Comparison of ENCODE assay signal across 1 cellular context in genomic region chr1:67149179-67149770, GRCh38.
TF ChIP-seq lines count a peak whose summit lies in the region.

No MANE protein-coding gene starts in this region.

TF ChIP-seq in GM12878, 131 proteins besides CTCF, POLR2A, EP300 and RAD21 (continued from another document):
- TF ChIP-seq, protein P1, sequence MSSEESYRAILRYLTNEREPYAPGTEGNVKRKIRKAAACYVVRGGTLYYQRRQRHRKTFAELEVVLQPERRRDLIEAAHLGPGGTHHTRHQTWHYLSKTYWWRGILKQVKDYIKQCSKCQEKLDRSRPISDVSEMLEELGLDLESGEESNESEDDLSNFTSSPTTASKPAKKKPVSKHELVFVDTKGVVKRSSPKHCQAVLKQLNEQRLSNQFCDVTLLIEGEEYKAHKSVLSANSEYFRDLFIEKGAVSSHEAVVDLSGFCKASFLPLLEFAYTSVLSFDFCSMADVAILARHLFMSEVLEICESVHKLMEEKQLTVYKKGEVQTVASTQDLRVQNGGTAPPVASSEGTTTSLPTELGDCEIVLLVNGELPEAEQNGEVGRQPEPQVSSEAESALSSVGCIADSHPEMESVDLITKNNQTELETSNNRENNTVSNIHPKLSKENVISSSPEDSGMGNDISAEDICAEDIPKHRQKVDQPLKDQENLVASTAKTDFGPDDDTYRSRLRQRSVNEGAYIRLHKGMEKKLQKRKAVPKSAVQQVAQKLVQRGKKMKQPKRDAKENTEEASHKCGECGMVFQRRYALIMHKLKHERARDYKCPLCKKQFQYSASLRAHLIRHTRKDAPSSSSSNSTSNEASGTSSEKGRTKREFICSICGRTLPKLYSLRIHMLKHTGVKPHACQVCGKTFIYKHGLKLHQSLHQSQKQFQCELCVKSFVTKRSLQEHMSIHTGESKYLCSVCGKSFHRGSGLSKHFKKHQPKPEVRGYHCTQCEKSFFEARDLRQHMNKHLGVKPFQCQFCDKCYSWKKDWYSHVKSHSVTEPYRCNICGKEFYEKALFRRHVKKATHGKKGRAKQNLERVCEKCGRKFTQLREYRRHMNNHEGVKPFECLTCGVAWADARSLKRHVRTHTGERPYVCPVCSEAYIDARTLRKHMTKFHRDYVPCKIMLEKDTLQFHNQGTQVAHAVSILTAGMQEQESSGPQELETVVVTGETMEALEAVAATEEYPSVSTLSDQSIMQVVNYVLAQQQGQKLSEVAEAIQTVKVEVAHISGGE (CRISPR knock-in tag; IDR thresholded peaks at IDR 0.05), result no peak
- TF ChIP-seq TCF12 (IDR thresholded peaks at IDR 0.05; ENCODE audit: low read depth, low read length) (no peak), RAD51 (IDR thresholded peaks at IDR 0.05) (no peak), KAT2A (conservative IDR thresholded peaks at IDR 0.05; ENCODE audit: control insufficient read depth, low read depth, low read length) (no peak), CHD1 (IDR thresholded peaks at IDR 0.05; ENCODE audit: low read depth, low read length) (no peak), TCF7 (IDR thresholded peaks at IDR 0.05; ENCODE audit: borderline replicate concordance) (no peak), E2F4 (IDR thresholded peaks at IDR 0.05; ENCODE audit: low read depth, low read length) (no peak), E2F8 (IDR thresholded peaks at IDR 0.05; ENCODE audit: low read depth, partially characterized antibody) (no peak), MYB (IDR thresholded peaks at IDR 0.05; ENCODE audit: borderline replicate concordance, low read depth, low read length) (no peak), IKZF2 (IDR thresholded peaks at IDR 0.05) (0 out of 4 replicates have a peak, but pooled peaks of 1 of the 2 experiments have one; percentile 34), USF2 (IDR thresholded peaks at IDR 0.05; ENCODE audit: borderline replicate concordance, low read depth, low read length) (no peak), NFXL1 (IDR thresholded peaks at IDR 0.05; ENCODE audit: borderline replicate concordance) (no peak), YY1 (IDR thresholded peaks at IDR 0.05; ENCODE audit: low read depth, low read length) (peak; percentile 65), EED (IDR thresholded peaks at IDR 0.05; ENCODE audit: low read depth) (no peak), NR2F1 (conservative IDR thresholded peaks at IDR 0.05) (peak; percentile 45; the same call in 1 of the 2 replicates), DPF2 (IDR thresholded peaks at IDR 0.05) (no peak), SMAD5 (IDR thresholded peaks at IDR 0.05; ENCODE audit: low read depth) (no peak), SMC3 (IDR thresholded peaks at IDR 0.05; ENCODE audit: borderline replicate concordance, low read length) (peak; percentile 83), CREB1 (IDR thresholded peaks at IDR 0.05; ENCODE audit: low read depth) (no peak), RUNX3 (IDR thresholded peaks at IDR 0.05; ENCODE audit: low read length) (no peak), KDM1A (IDR thresholded peaks at IDR 0.05; ENCODE audit: borderline replicate concordance) (no peak)
- TF ChIP-seq, protein P2, sequence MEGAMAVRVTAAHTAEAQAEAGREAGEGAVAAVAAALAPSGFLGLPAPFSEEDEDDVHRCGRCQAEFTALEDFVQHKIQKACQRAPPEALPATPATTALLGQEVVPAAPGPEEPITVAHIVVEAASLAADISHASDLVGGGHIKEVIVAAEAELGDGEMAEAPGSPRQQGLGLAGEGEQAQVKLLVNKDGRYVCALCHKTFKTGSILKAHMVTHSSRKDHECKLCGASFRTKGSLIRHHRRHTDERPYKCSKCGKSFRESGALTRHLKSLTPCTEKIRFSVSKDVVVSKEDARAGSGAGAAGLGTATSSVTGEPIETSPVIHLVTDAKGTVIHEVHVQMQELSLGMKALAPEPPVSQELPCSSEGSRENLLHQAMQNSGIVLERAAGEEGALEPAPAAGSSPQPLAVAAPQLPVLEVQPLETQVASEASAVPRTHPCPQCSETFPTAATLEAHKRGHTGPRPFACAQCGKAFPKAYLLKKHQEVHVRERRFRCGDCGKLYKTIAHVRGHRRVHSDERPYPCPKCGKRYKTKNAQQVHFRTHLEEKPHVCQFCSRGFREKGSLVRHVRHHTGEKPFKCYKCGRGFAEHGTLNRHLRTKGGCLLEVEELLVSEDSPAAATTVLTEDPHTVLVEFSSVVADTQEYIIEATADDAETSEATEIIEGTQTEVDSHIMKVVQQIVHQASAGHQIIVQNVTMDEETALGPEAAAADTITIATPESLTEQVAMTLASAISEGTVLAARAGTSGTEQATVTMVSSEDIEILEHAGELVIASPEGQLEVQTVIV (IDR thresholded peaks at IDR 0.05; ENCODE audit: borderline replicate concordance, partially characterized antibody), result no peak
TF ChIP-seq in GM12878: peak in this region for 20.
